Comparison of ENCODE assay signal across 25 cellular contexts in genomic region chr9:38202335-38202938, GRCh38.
A peak's percentile ranks its signal among the peaks of the same experiment; 100 is the strongest.
DNase-seq lines count a peak whose midpoint lies in the region; ATAC-seq and TF ChIP-seq lines count a peak whose summit lies in the region.
"Had no signal": no experiment of that assay in that cellular context is flagged by ENCODE, and none has a peak within 500 bp of the region (broad histone marks: within the 10 kb centered on the region; RNA-seq: fewer than 3 reads in every experiment).

No MANE protein-coding gene starts in this region.

- ATAC-seq in GM23338 (peak; percentile 68), SK-N-SH treated with all-trans-retinoic acid at 6 μM for 48 hours (no peak), HG02840 (IDR thresholded peaks at IDR 0.05; ENCODE audit: low FRiP score, unreplicated experiment) (no peak), GM19463 (IDR thresholded peaks at IDR 0.05; ENCODE audit: unreplicated experiment) (no peak)
- ATAC-seq: A549, T-cell had no signal

- H3K4me3 ChIP-seq in Caco-2 (ENCODE audit: low read depth, low read length) = no peak overlapping the region
- H3K4me3 ChIP-seq in GM23338 = no peak overlapping the region
- H3K4me3 ChIP-seq in iPS-20b (ENCODE audit: low read length) = 0 out of 2 replicates have a peak overlapping the region, but pooled peaks have one; percentile 21
- H3K4me3 ChIP-seq: A549; BLaER1 treated with 17β-estradiol and CSF1 and Interleukin-3, amounts not matched to agents 10 nM and 100 nM; SJSA1 had no signal

- no peaks in the 10 kb centered on the region for H3K9me2 ChIP-seq in GM23338 (ENCODE audit: insufficient read depth)

- H3K4me3 Mint-ChIP-seq in Caco-2 (ENCODE audit: unreplicated experiment) (no peak overlapping the region), GM23338 (no peak overlapping the region), brain (no peak overlapping the region)
- H3K4me3 Mint-ChIP-seq: CD4-positive, alpha-beta T cell; T-cell had no signal

- H3K9me3 Mint-ChIP-seq in Caco-2 (ENCODE audit: unreplicated experiment) (no peaks in the 10 kb centered on the region), GM23338 (peaks cover 9% of the 10 kb centered on the region), brain (peaks cover 0 to 14% (median 8%) of the 10 kb centered on the region in 5 experiments)
- H3K9me3 Mint-ChIP-seq: CD4-positive, alpha-beta T cell had no signal

- intact Hi-C loops in Caco-2 (cut with micrococcal nuclease; ENCODE audit: unreplicated experiment) = no loop called here

- POLR2A ChIA-PET in Caco-2 (lab: Charles Lee) = no interaction called here

- H4K20me1 ChIP-seq in GM23338 (replicated peaks; ENCODE audit: insufficient read depth) = no peaks in the 10 kb centered on the region
- H4K20me1 ChIP-seq: BLaER1 treated with 17β-estradiol and CSF1 and Interleukin-3, amounts not matched to agents 10 nM and 100 nM had no signal

- H3F3A ChIP-seq in GM23338 (replicated peaks; ENCODE audit: low read depth) = no peaks in the 10 kb centered on the region

- CTCF ChIA-PET in Caco-2 (lab: Charles Lee) = no interaction called here

- TF ChIP-seq CTCF in Caco-2 (IDR thresholded peaks at IDR 0.05; ENCODE audit: insufficient read depth in 1 of 2, low read depth in 1 of 2, low read length in 1 of 2, severe bottlenecking in 1 of 2, unreplicated experiment in 1 of 2) = no peak
- TF ChIP-seq CTCF in GM23338 (conservative IDR thresholded peaks at IDR 0.05; ENCODE audit: low read depth in 2 of 2) = no peak
- no peak for TF ChIP-seq CTCF in brain (conservative IDR thresholded peaks at IDR 0.05)

- H3K9me3 ChIP-seq in Caco-2 (no peaks in the 10 kb centered on the region), iPS-20b (ENCODE audit: insufficient read depth, low read depth, low read length) (no peaks in the 10 kb centered on the region; the same call in 1 of the 2 replicates)
- H3K9me3 ChIP-seq: SJSA1 had no signal

- H3K27me3 Mint-ChIP-seq in Caco-2 (ENCODE audit: insufficient read depth, unreplicated experiment) (no peaks in the 10 kb centered on the region), GM23338 (ENCODE audit: insufficient read depth, low read depth, poor library complexity) (peaks cover 15% of the 10 kb centered on the region), brain (peaks cover 12% of the 10 kb centered on the region)
- H3K27me3 Mint-ChIP-seq: CD4-positive, alpha-beta T cell had no signal

- H3K36me3 Mint-ChIP-seq in Caco-2 (ENCODE audit: insufficient read depth, unreplicated experiment) = no peaks in the 10 kb centered on the region
- H3K36me3 Mint-ChIP-seq in GM23338 (ENCODE audit: low read depth) = 0 out of 3 replicates have a peak, but pooled peaks cover 3% of the 10 kb centered on the region
- H3K36me3 Mint-ChIP-seq in brain = peaks cover 7% of the 10 kb centered on the region
- H3K36me3 Mint-ChIP-seq: T-cell had no signal

- H2AFZ ChIP-seq in GM23338 = no peak overlapping the region; the same call in 1 of the 2 replicates

- peak overlapping the region; percentile 55 for H3K4me2 ChIP-seq in GM23338
- H3K4me2 ChIP-seq: A549 had no signal

- no peaks in the 10 kb centered on the region for H3K27me3 ChIP-seq in Caco-2 (replicated peaks; ENCODE audit: control insufficient read depth, insufficient read depth, low read length)
- peaks cover 17% of the 10 kb centered on the region for H3K27me3 ChIP-seq in GM23338 (ENCODE audit: insufficient read depth)
- peaks cover 72% of the 10 kb centered on the region for H3K27me3 ChIP-seq in iPS-20b (ENCODE audit: insufficient read depth, low read length)
- H3K27me3 ChIP-seq: BLaER1 treated with 17β-estradiol and CSF1 and Interleukin-3, amounts not matched to agents 10 nM and 100 nM; SJSA1 had no signal

- BruUV-seq in Caco-2 (replicated peaks; lab: Mats Ljungman, UMichigan) = no TSS peak

- DNase-seq in Caco-2 = no peak
- peak; percentile 71 for DNase-seq in GM23338 (ENCODE audit: low spot score)
- DNase-seq: AML-193; CD4-positive, alpha-beta T cell; COR-L47; DND-41; KBM-7; MV-4-11; NCI-H1105; NCI-H1436 treated with DMSO at 0.1 percent for 48 hours; NCI-H187 treated with DMSO at 0.1 percent for 48 hours; NCI-H2107; NCI-H446 treated with DMSO at 0.1 percent for 48 hours; NCI-H526; Right ventricle myocardium superior; RPMI8226; T-cell had no signal

- H3K27ac Mint-ChIP-seq in Caco-2 (ENCODE audit: unreplicated experiment) (peak overlapping the region; percentile 57), GM23338 (no peak overlapping the region), brain (peak overlapping the region in 3 of 5 experiments; percentile 4 to 63 (median 61))
- H3K27ac Mint-ChIP-seq: CD4-positive, alpha-beta T cell; T-cell had no signal

- no peaks in the 10 kb centered on the region for H3K79me2 ChIP-seq in GM23338 (replicated peaks; ENCODE audit: insufficient read depth)

- no peak overlapping the region for H3K9ac ChIP-seq in iPS-20b (ENCODE audit: low read depth, low read length)
- H3K9ac ChIP-seq: BLaER1 treated with 17β-estradiol and CSF1 and Interleukin-3, amounts not matched to agents 10 nM and 100 nM had no signal

- no peaks in the 10 kb centered on the region for H3K36me3 ChIP-seq in Caco-2 (ENCODE audit: control insufficient read depth, insufficient read depth, low read length)
- no peaks in the 10 kb centered on the region for H3K36me3 ChIP-seq in GM23338 (ENCODE audit: insufficient read depth)
- H3K36me3 ChIP-seq in iPS-20b (ENCODE audit: insufficient read depth, low read depth, low read length) = no peaks in the 10 kb centered on the region
- H3K36me3 ChIP-seq: BLaER1 treated with 17β-estradiol and CSF1 and Interleukin-3, amounts not matched to agents 10 nM and 100 nM; SJSA1 had no signal

- H3K27ac ChIP-seq in GM23338 (ENCODE audit: low read depth) (no peak overlapping the region), iPS-20b (ENCODE audit: low read length) (no peak overlapping the region)
- H3K27ac ChIP-seq: A549; BLaER1 treated with 17β-estradiol and CSF1 and Interleukin-3, amounts not matched to agents 10 nM and 100 nM; SJSA1 had no signal

- peaks cover 3% of the 10 kb centered on the region; the same call in 1 of the 2 replicates for H3K4me1 ChIP-seq in Caco-2
- H3K4me1 ChIP-seq in GM23338 (ENCODE audit: insufficient read depth) = peaks cover 9% of the 10 kb centered on the region
- H3K4me1 ChIP-seq in iPS-20b (ENCODE audit: insufficient read depth, low read length) = peaks cover 3% of the 10 kb centered on the region; the same call in 1 of the 2 replicates
- H3K4me1 ChIP-seq: SJSA1 had no signal

- peaks cover 24% of the 10 kb centered on the region for H3K4me1 Mint-ChIP-seq in Caco-2 (ENCODE audit: low read depth, unreplicated experiment)
- H3K4me1 Mint-ChIP-seq in GM23338 = peaks cover 24% of the 10 kb centered on the region
- H3K4me1 Mint-ChIP-seq in brain = peaks cover 19% of the 10 kb centered on the region

TF ChIP-seq in GM23338, 12 proteins besides CTCF, POLR2A, EP300 and RAD21:
- TF ChIP-seq POLR2AphosphoS5 (IDR thresholded peaks at IDR 0.05; ENCODE audit: low read depth) = no peak

TF ChIP-seq in SK-N-SH treated with all-trans-retinoic acid at 6 μM for 48 hours, 23 proteins besides CTCF, POLR2A, EP300 and RAD21 (continues in another document):
- no peak for TF ChIP-seq RARB (CRISPR knock-in tag; IDR thresholded peaks at IDR 0.05)
- no peak for TF ChIP-seq ZFP30 (CRISPR knock-in tag; IDR thresholded peaks at IDR 0.05)
- TF ChIP-seq CSDC2 (CRISPR knock-in tag; IDR thresholded peaks at IDR 0.05) = no peak
- TF ChIP-seq SNAI2 (CRISPR knock-in tag; IDR thresholded peaks at IDR 0.05) = no peak
- no peak for TF ChIP-seq BACH2 (CRISPR knock-in tag; IDR thresholded peaks at IDR 0.05; ENCODE audit: borderline replicate concordance)
- TF ChIP-seq ESRRG (CRISPR knock-in tag; IDR thresholded peaks at IDR 0.05) = no peak
- TF ChIP-seq ZC3H10 (CRISPR knock-in tag; IDR thresholded peaks at IDR 0.05) = no peak
- TF ChIP-seq ARNTL (CRISPR knock-in tag; IDR thresholded peaks at IDR 0.05; ENCODE audit: borderline replicate concordance, low read depth) = no peak
- no peak for TF ChIP-seq ZNF70 (CRISPR knock-in tag; IDR thresholded peaks at IDR 0.05)
- no peak for TF ChIP-seq CREB5 (CRISPR knock-in tag; IDR thresholded peaks at IDR 0.05; ENCODE audit: low read depth)
- TF ChIP-seq CSRNP3 (CRISPR knock-in tag; IDR thresholded peaks at IDR 0.05) = no peak
- no peak for TF ChIP-seq TCF4 (CRISPR knock-in tag; IDR thresholded peaks at IDR 0.05; ENCODE audit: borderline replicate concordance)
- TF ChIP-seq GLIS3 (CRISPR knock-in tag; IDR thresholded peaks at IDR 0.05) = no peak
- no peak for TF ChIP-seq ZFP3 (CRISPR knock-in tag; IDR thresholded peaks at IDR 0.05)
